In genomic region chr7:77415474-77415821, GRCh38 we compare ENCODE assay signal across 8 cellular contexts. TPM values are rescaled to one million over a fixed set of nuclear protein-coding genes. Genes with fewer than 3 reads are reported as not detected.
DNase-seq lines count a peak whose midpoint lies in the region; ATAC-seq and TF ChIP-seq lines count a peak whose summit lies in the region.

No MANE protein-coding gene starts in this region.

- H3K36me3 ChIP-seq in esophagus (ENCODE audit: control insufficient read depth in 2 of 2, insufficient read depth in 2 of 2, low read length in 1 of 2) = no peaks in the 10 kb centered on the region

- peak overlapping the region; percentile 76 for H3K4me3 Mint-ChIP-seq in nephron progenitor cell

- peaks cover 4% of the 10 kb centered on the region for H3K4me1 Mint-ChIP-seq in nephron progenitor cell

- 1 to 2% methylated on average over 25 of the region's 25 CpGs for WGBS in esophagus, 2 donors

- ATAC-seq in GM18870 (IDR thresholded peaks at IDR 0.05; ENCODE audit: unreplicated experiment) = peak; percentile 27
- peak; percentile 28 for ATAC-seq in HG03095 (IDR thresholded peaks at IDR 0.05; ENCODE audit: unreplicated experiment)

- peaks cover 0 to 6% of the 10 kb centered on the region in 2 donors for H3K4me1 ChIP-seq in esophagus (ENCODE audit: control insufficient read depth in 2 of 2, insufficient read depth in 2 of 2, low read length in 1 of 2)

- H3K36me3 Mint-ChIP-seq in nephron progenitor cell (ENCODE audit: low read depth) = no peaks in the 10 kb centered on the region

- H3K9me3 Mint-ChIP-seq in nephron progenitor cell = peaks cover 12% of the 10 kb centered on the region

- no peaks in the 10 kb centered on the region for H3K9me3 ChIP-seq in esophagus (ENCODE audit: control insufficient read depth in 2 of 2, insufficient read depth in 1 of 2, low read depth in 1 of 2, low read length in 1 of 2)

- DNase-seq in AG04449 (ENCODE audit: low read depth, low spot score) (no peak), nephron progenitor cell (peak; percentile 33), NCI-H226 (no peak), SKM-1 (lab: John Stamatoyannopoulos, UW; ENCODE audit: unreplicated experiment) (no peak)
- peak; percentile 11 to 19 for DNase-seq in activated CD4-positive, alpha-beta T cell treated with anti-CD3 and anti-CD28 coated beads for 4 hours

- peak overlapping the region; percentile 62 for H3K4me3 ChIP-seq in AG04449 (ENCODE audit: low read depth, low read length)
- H3K4me3 ChIP-seq in esophagus (ENCODE audit: low read depth in 1 of 2, low read length in 2 of 2) = peak overlapping the region; percentile 71 to 79

- CTCF ChIA-PET in AG04449 (lab: Yijun Ruan, JAX) = interaction anchor here (5.1 kb wide), 1 partner anchor 11 kb away, joined by 24 read pairs; no protein-coding TSS in a partner anchor

- peak overlapping the region; percentile 85 to 87 for H3K27ac ChIP-seq in esophagus (ENCODE audit: low read depth in 2 of 2, low read length in 1 of 2)

- no peaks in the 10 kb centered on the region for H3K27me3 ChIP-seq in esophagus (ENCODE audit: control insufficient read depth in 1 of 2, insufficient read depth in 2 of 2, low read length in 2 of 2)

- POLR2A ChIA-PET in AG04449 (lab: Yijun Ruan, JAX) = no interaction called here

- TF ChIP-seq CTCF in AG04449 (IDR thresholded peaks at IDR 0.05; ENCODE audit: insufficient read depth, low read length, missing control alignments) (no peak), nephron progenitor cell (IDR thresholded peaks at IDR 0.05) (no peak)

- H3K27me3 Mint-ChIP-seq in nephron progenitor cell (ENCODE audit: low read depth, poor library complexity) = peaks cover 84% of the 10 kb centered on the region

- no peak overlapping the region for H3K27ac Mint-ChIP-seq in nephron progenitor cell

RNA-seq across cellular contexts. Expression of gene GSAP, which starts 0.7 kb away (rescaled TPM):
- polyA plus RNA-seq in esophagus = 10 to 100 TPM in 1 of 2 donors, 1 to 10 TPM in 1; 4.4 to 13.8 TPM

Comparison
In these comparisons a context has a peak if more than half of its experiments do, and no peak if none do; other contexts are left out.
1. DNase-seq: peak in activated CD4-positive, alpha-beta T cell treated with anti-CD3 and anti-CD28 coated beads for 4 hours (2 of 2) and nephron progenitor cell (single experiment); none in AG04449 (single experiment), NCI-H226 (single experiment) and SKM-1 (single experiment).